Comparison of ENCODE assay signal across 8 cellular contexts in genomic region chr21:33588485-33589335, GRCh38. TPM values are rescaled to one million over a fixed set of nuclear protein-coding genes. Genes with fewer than 3 reads are reported as not detected.
DNase-seq lines count a peak whose midpoint lies in the region; ATAC-seq and TF ChIP-seq lines count a peak whose summit lies in the region.

Gene DONSON, minus strand, starts transcription at chr21:33588684. Its CDS starts 43 bp downstream, at chr21:33588641.

- no peaks in the 10 kb centered on the region for H3K36me3 ChIP-seq in left lung

- no peak; the same call in 1 of the 2 replicates for TF ChIP-seq CTCF in C4-2B (conservative IDR thresholded peaks at IDR 0.05)
- no peak for TF ChIP-seq CTCF in left lung (IDR thresholded peaks at IDR 0.05)

- H3K4me3 Mint-ChIP-seq in dendritic cell treated with granulocyte-macrophage colony-stimulating factor and Interleukin-4, amounts not matched to agents 40 ng/mL and 50 ng/mL, for 4 days = peak within 1 kb of the TSS; percentile 89

- H3K27me3 ChIP-seq in left lung = no peaks in the 10 kb centered on the region

- peaks cover 10% of the 10 kb centered on the region for H3K4me1 Mint-ChIP-seq in dendritic cell treated with granulocyte-macrophage colony-stimulating factor and Interleukin-4, amounts not matched to agents 40 ng/mL and 50 ng/mL, for 4 days (ENCODE audit: low read depth)

- intact Hi-C loops in dendritic cell treated with granulocyte-macrophage colony-stimulating factor and Interleukin-4, amounts not matched to agents 40 ng/mL and 50 ng/mL, for 4 days (cut with micrococcal nuclease) = loop anchor here (2.0 kb wide), 1 partner anchor 46 kb away; the partner anchor contains the start of genes GART and SON
- intact Hi-C loops in left lung (cut with DNase I) = no loop called here

- H3K9me3 Mint-ChIP-seq in dendritic cell treated with granulocyte-macrophage colony-stimulating factor and Interleukin-4, amounts not matched to agents 40 ng/mL and 50 ng/mL, for 4 days = no peaks in the 10 kb centered on the region

- peak within 1 kb of the TSS; percentile 92 for H3K27ac ChIP-seq in C4-2B
- peak within 1 kb of the TSS; percentile 85 to 86 for H3K27ac ChIP-seq in left lung

- H3K4me3 ChIP-seq in left lung = peak within 1 kb of the TSS; percentile 66 to 79

- peaks cover 2% of the 10 kb centered on the region for H3K27me3 Mint-ChIP-seq in dendritic cell treated with granulocyte-macrophage colony-stimulating factor and Interleukin-4, amounts not matched to agents 40 ng/mL and 50 ng/mL, for 4 days

- DNase-seq in NCI-H69 (lab: John Stamatoyannopoulos, UW) (peak; percentile 95), left lung (peak; percentile 91 to 98)
- DNase-seq in activated CD4-positive, alpha-beta T cell treated with anti-CD3 and anti-CD28 coated beads, Interleukin-2, amount 50 U/mL, for 24 hours (ENCODE audit: low read depth in 1 of 2, low spot score in 1 of 2) = peak; percentile 73 to 76
- DNase-seq in stimulated activated CD4-positive, alpha-beta T cell treated with anti-CD3 and anti-CD28 coated beads, Interleukin-2, amount 100 ng/mL, for 48 hours = peak; percentile 86 to 90

- peak within 1 kb of the TSS; percentile 87 for H3K27ac Mint-ChIP-seq in dendritic cell treated with granulocyte-macrophage colony-stimulating factor and Interleukin-4, amounts not matched to agents 40 ng/mL and 50 ng/mL, for 4 days

- ATAC-seq in GM19324 (IDR thresholded peaks at IDR 0.05; ENCODE audit: low FRiP score, unreplicated experiment) = peak; percentile 94
- peak; percentile 86 for ATAC-seq in HG03460 (IDR thresholded peaks at IDR 0.05; ENCODE audit: unreplicated experiment)
- peak; percentile 97 for ATAC-seq in left lung

- no peaks in the 10 kb centered on the region for H3K36me3 Mint-ChIP-seq in dendritic cell treated with granulocyte-macrophage colony-stimulating factor and Interleukin-4, amounts not matched to agents 40 ng/mL and 50 ng/mL, for 4 days (ENCODE audit: low read depth)

- no peaks in the 10 kb centered on the region for H3K9me3 ChIP-seq in left lung

- H3K4me1 ChIP-seq in left lung = peaks cover 4 to 22% of the 10 kb centered on the region in 2 donors

RNA-seq across cellular contexts. Expression of gene DONSON, which starts in this region (rescaled TPM):
- 10 to 100 TPM; 14.3 to 15.1 TPM for total RNA-seq in left lung

Comparison
In these comparisons a context has a peak if more than half of its experiments do, and no peak if none do; other contexts are left out.
1. Peak in every context shown above with its lines: DNase-seq, ATAC-seq, H3K4me3 ChIP-seq and H3K27ac ChIP-seq.